ENCODE assay signal across 8 cellular contexts in the genomic region with DNA sequence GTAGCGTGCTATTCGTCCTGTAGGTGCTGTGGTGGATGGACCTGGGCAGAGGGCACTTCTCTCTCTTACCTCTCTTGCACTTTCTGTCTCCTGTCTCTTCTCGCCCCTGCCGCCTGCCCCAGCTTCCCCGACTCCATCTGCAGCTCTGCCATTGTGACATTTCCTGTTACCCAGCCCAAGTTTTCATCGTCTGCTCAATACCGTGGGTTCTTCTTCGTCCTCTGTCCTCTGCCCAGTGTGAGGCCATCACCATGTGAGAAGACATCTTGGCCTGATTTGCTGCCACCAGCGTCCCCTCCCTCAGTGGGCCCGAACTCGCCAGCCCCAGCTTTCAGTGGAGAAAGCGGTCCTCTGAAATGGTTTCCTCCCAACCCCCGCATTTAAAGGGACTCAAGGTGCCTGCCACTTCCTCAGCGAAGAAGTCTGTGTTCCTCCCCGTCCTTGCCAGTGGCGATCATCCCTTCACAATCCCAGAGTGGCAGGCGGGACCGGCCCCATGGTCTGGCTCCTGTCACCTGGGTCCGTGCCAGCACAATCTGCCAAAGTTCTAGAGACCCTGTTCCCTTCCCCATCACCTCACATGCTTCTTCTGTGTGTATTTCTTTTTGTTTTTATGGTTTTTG. TPM values are rescaled to one million over a fixed set of nuclear protein-coding genes. Genes with fewer than 3 reads are reported as not detected.
A peak's percentile ranks its signal among the peaks of the same experiment; 100 is the strongest.
DNase-seq lines count a peak whose midpoint lies in the region; ATAC-seq and TF ChIP-seq lines count a peak whose summit lies in the region.

No MANE protein-coding gene starts in this region.

- no peak for TF ChIP-seq CTCF in SK-N-SH (IDR thresholded peaks at IDR 0.05)
- TF ChIP-seq CTCF in glutamatergic neuron (IDR thresholded peaks at IDR 0.05; ENCODE audit: partially characterized antibody, unreplicated experiment): no peak

- H3K9me2 ChIP-seq in SK-N-SH: no peaks in the 10 kb centered on the region

- peak overlapping the region; percentile 84 for H3K27ac Mint-ChIP-seq in glutamatergic neuron (ENCODE audit: unreplicated experiment)

- H2AFZ ChIP-seq in SK-N-SH (ENCODE audit: low read depth): no peak overlapping the region

- H3K4me3 Mint-ChIP-seq in glutamatergic neuron (ENCODE audit: unreplicated experiment): peak overlapping the region; percentile 5

- H3K4me3 ChIP-seq in SK-N-SH (ENCODE audit: low read depth in 2 of 2, low read length in 1 of 2) (no peak overlapping the region), stomach smooth muscle (ENCODE audit: low read length in 2 of 2) (no peak overlapping the region)

- peaks cover 38% of the 10 kb centered on the region for H3K4me1 Mint-ChIP-seq in glutamatergic neuron (ENCODE audit: low read depth, unreplicated experiment)

- H3K27me3 ChIP-seq in SK-N-SH (ENCODE audit: insufficient read depth) (no peaks in the 10 kb centered on the region), stomach smooth muscle (ENCODE audit: control insufficient read depth in 1 of 2, insufficient read depth in 2 of 2, low read length in 2 of 2) (no peaks in the 10 kb centered on the region)

- H3F3A ChIP-seq in SK-N-SH (replicated peaks; ENCODE audit: insufficient read depth): peaks cover 21% of the 10 kb centered on the region

- H3K9ac ChIP-seq in SK-N-SH: no peak overlapping the region
- no peak overlapping the region for H3K9ac ChIP-seq in stomach smooth muscle (ENCODE audit: low read length in 2 of 2)

- H3K27me3 Mint-ChIP-seq in glutamatergic neuron (ENCODE audit: unreplicated experiment): peaks cover 7% of the 10 kb centered on the region

- no peaks in the 10 kb centered on the region for H3K36me3 Mint-ChIP-seq in glutamatergic neuron (ENCODE audit: unreplicated experiment)

- H3K4me1 ChIP-seq in SK-N-SH (ENCODE audit: control insufficient read depth in 1 of 2, insufficient read depth in 2 of 2, low read depth in 1 of 2, low read length in 1 of 2): peaks cover 10 to 17% of the 10 kb centered on the region in 2 experiments; a peak in 2 of 4 replicates
- peaks cover 15% of the 10 kb centered on the region for H3K4me1 ChIP-seq in stomach smooth muscle (ENCODE audit: control insufficient read depth, insufficient read depth, low read length)

- POLR2A ChIA-PET in SK-N-SH (lab: Yijun Ruan, JAX): interaction anchor here (0.8 to 2.7 kb wide), 5 partner anchors 9 to 229 kb away, joined by 3 to 12 read pairs (median 3); a partner anchor contains a TSS

- TF ChIP-seq RAD21 in SK-N-SH (IDR thresholded peaks at IDR 0.05; ENCODE audit: low read length): no peak

- H3K9me3 Mint-ChIP-seq in glutamatergic neuron (ENCODE audit: unreplicated experiment): peaks cover 8% of the 10 kb centered on the region

- DNase-seq in SIG-M5 treated with dmso at 0.1 percent for 504 hours (lab: John Stamatoyannopoulos, UW; ENCODE audit: unreplicated experiment) (peak; percentile 48), SIG-M5 (lab: John Stamatoyannopoulos, UW) (no peak), SK-N-SH (no peak), glutamatergic neuron (no peak), NCI-H1105 treated with DMSO at 0.1 percent for 48 hours (lab: John Stamatoyannopoulos, UW) (no peak), foreskin melanocyte (no peak)

- H3K36me3 ChIP-seq in SK-N-SH (replicated peaks in 1 of 2; ENCODE audit: control insufficient read depth in 1 of 2, insufficient read depth in 2 of 2, low read length in 1 of 2) (peaks cover 5 to 7% of the 10 kb centered on the region in 2 experiments), stomach smooth muscle (ENCODE audit: control insufficient read depth in 2 of 2, insufficient read depth in 2 of 2, low read length in 2 of 2) (peaks cover 25 to 28% of the 10 kb centered on the region in 2 donors)

- no peak overlapping the region for H3K4me2 ChIP-seq in SK-N-SH

- H3K79me2 ChIP-seq in SK-N-SH (ENCODE audit: insufficient read depth): no peaks in the 10 kb centered on the region

- 89% methylated on average over 19 of the region's 19 CpGs for WGBS in SK-N-SH (ENCODE audit: low lambda C conversion rate)

- no peak for TF ChIP-seq EP300 in SK-N-SH (IDR thresholded peaks at IDR 0.05; ENCODE audit: borderline replicate concordance in 1 of 2, low read depth in 1 of 2, low read length in 1 of 2)

- no peak for ATAC-seq in HG03342 (IDR thresholded peaks at IDR 0.05; ENCODE audit: unreplicated experiment)

- H3K9me3 ChIP-seq in SK-N-SH: no peaks in the 10 kb centered on the region
- H3K9me3 ChIP-seq in stomach smooth muscle (ENCODE audit: control insufficient read depth in 2 of 2, low read length in 2 of 2): no peaks in the 10 kb centered on the region

- H3K27ac ChIP-seq in SK-N-SH (ENCODE audit: low read depth in 2 of 2, low read length in 1 of 2) (peak overlapping the region; percentile 51 to 69), stomach smooth muscle (ENCODE audit: low read length) (peak overlapping the region; percentile 24)

- CTCF ChIA-PET in SK-N-SH (lab: Yijun Ruan, JAX): interaction anchor here (1.0 to 2.9 kb wide), 10 partner anchors 9 to 384 kb away, joined by 3 to 28 read pairs (median 6); a partner anchor contains a TSS

- H4K20me1 ChIP-seq in SK-N-SH (ENCODE audit: insufficient read depth): no peaks in the 10 kb centered on the region

TF ChIP-seq in SK-N-SH, 30 proteins besides CTCF, POLR2A, EP300 and RAD21:
- TF ChIP-seq, protein P1, sequence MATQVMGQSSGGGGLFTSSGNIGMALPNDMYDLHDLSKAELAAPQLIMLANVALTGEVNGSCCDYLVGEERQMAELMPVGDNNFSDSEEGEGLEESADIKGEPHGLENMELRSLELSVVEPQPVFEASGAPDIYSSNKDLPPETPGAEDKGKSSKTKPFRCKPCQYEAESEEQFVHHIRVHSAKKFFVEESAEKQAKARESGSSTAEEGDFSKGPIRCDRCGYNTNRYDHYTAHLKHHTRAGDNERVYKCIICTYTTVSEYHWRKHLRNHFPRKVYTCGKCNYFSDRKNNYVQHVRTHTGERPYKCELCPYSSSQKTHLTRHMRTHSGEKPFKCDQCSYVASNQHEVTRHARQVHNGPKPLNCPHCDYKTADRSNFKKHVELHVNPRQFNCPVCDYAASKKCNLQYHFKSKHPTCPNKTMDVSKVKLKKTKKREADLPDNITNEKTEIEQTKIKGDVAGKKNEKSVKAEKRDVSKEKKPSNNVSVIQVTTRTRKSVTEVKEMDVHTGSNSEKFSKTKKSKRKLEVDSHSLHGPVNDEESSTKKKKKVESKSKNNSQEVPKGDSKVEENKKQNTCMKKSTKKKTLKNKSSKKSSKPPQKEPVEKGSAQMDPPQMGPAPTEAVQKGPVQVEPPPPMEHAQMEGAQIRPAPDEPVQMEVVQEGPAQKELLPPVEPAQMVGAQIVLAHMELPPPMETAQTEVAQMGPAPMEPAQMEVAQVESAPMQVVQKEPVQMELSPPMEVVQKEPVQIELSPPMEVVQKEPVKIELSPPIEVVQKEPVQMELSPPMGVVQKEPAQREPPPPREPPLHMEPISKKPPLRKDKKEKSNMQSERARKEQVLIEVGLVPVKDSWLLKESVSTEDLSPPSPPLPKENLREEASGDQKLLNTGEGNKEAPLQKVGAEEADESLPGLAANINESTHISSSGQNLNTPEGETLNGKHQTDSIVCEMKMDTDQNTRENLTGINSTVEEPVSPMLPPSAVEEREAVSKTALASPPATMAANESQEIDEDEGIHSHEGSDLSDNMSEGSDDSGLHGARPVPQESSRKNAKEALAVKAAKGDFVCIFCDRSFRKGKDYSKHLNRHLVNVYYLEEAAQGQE (IDR thresholded peaks at IDR 0.05; ENCODE audit: low read depth, low read length): no peak
- no peak for TF ChIP-seq SMC3 (IDR thresholded peaks at IDR 0.05; ENCODE audit: low read depth, low read length)
- no peak for TF ChIP-seq MXI1 (IDR thresholded peaks at IDR 0.05; ENCODE audit: low read depth, low read length)

RNA-seq across cellular contexts. Expression of a gene that starts 18.0 kb away (rescaled TPM):
- polyA plus RNA-seq in SK-N-SH (2012; rRNA removed): 138 and 140 TPM in 2 replicates
- 107 and 114 TPM in 2 replicates for polyA plus RNA-seq in SK-N-SH (2012; cell fraction: cytosol; rRNA removed)
- 76.0 and 97.4 TPM in 2 replicates for polyA plus RNA-seq in SK-N-SH (2012; cell fraction: nucleus; rRNA removed)
- total RNA-seq in glutamatergic neuron (ENCODE audit: unreplicated experiment): 47.1 TPM

RNA-seq across cellular contexts. Expression of a gene that starts 44.5 kb away (rescaled TPM):
- polyA plus RNA-seq in SK-N-SH (2012; rRNA removed): 28.0 and 37.7 TPM in 2 replicates
- polyA plus RNA-seq in SK-N-SH (2012; cell fraction: cytosol; rRNA removed): 20.5 and 24.4 TPM in 2 replicates
- polyA plus RNA-seq in SK-N-SH (2012; cell fraction: nucleus; rRNA removed): 33.4 and 58.1 TPM in 2 replicates
- total RNA-seq in glutamatergic neuron (ENCODE audit: unreplicated experiment): 39.4 TPM

RNA-seq across cellular contexts. Expression of a gene that starts 44.8 kb away (rescaled TPM):
- 15.4 and 25.1 TPM in 2 replicates for polyA plus RNA-seq in SK-N-SH (2012; rRNA removed)
- polyA plus RNA-seq in SK-N-SH (2012; cell fraction: cytosol; rRNA removed): 7.7 and 9.2 TPM in 2 replicates
- 70.2 and 88.5 TPM in 2 replicates for polyA plus RNA-seq in SK-N-SH (2012; cell fraction: nucleus; rRNA removed)
- 18.0 TPM for total RNA-seq in glutamatergic neuron (ENCODE audit: unreplicated experiment)
